26 cellular contexts compared by ENCODE assay signal in genomic region chr4:141432000-141432712, GRCh38.
A peak's percentile ranks its signal among the peaks of the same experiment; 100 is the strongest.
DNase-seq lines count a peak whose midpoint lies in the region; TF ChIP-seq lines count a peak whose summit lies in the region.
"Had no signal": no experiment of that assay in that cellular context is flagged by ENCODE, and none has a peak within 500 bp of the region (broad histone marks: within the 10 kb centered on the region; RNA-seq: fewer than 3 reads in every experiment).

No MANE protein-coding gene starts in this region.

- H3K4me1 ChIP-seq in GM23248 (ENCODE audit: insufficient read depth) (peaks cover 46% of the 10 kb centered on the region), adipocyte (ENCODE audit: control insufficient read depth, insufficient read depth, low read length) (peaks cover 31% of the 10 kb centered on the region), MM.1S (ENCODE audit: low read length) (no peaks in the 10 kb centered on the region)
- H3K4me1 ChIP-seq: esophagus squamous epithelium, neural progenitor cell, prostate gland had no signal

- H3K9me2 ChIP-seq in GM23248 (ENCODE audit: insufficient read depth) (no peaks in the 10 kb centered on the region), MM.1S (replicated peaks; ENCODE audit: insufficient read depth, low read length) (no peaks in the 10 kb centered on the region)

- no peaks in the 10 kb centered on the region for H3K27me3 ChIP-seq in GM23248 (replicated peaks; ENCODE audit: insufficient read depth)
- no peaks in the 10 kb centered on the region for H3K27me3 ChIP-seq in adipocyte (replicated peaks; ENCODE audit: control insufficient read depth, insufficient read depth, low read length)
- no peaks in the 10 kb centered on the region for H3K27me3 ChIP-seq in MM.1S (replicated peaks; ENCODE audit: insufficient read depth, low read length)
- H3K27me3 ChIP-seq: cardiac muscle cell, esophagus squamous epithelium, heart right ventricle, neural progenitor cell had no signal

- in situ Hi-C loops in GM23248 (cut with MboI) = no loop called here

- no peak overlapping the region for H3K4me3 ChIP-seq in GM23248
- H3K4me3 ChIP-seq in adipocyte (ENCODE audit: low read length) = no peak overlapping the region
- H3K4me3 ChIP-seq in fibroblast of pulmonary artery (replicated peaks; ENCODE audit: low read depth, low read length) = no peak overlapping the region
- H3K4me3 ChIP-seq in MM.1S (ENCODE audit: low read length) = no peak overlapping the region
- H3K4me3 ChIP-seq: cardiac muscle cell, esophagus squamous epithelium, heart right ventricle, neural progenitor cell, prostate gland, SK-N-MC had no signal

- H3K4me2 ChIP-seq in GM23248 (ENCODE audit: unreplicated experiment) (no peak overlapping the region), MM.1S (ENCODE audit: low read depth, low read length) (no peak overlapping the region)
- H3K4me2 ChIP-seq: neural progenitor cell had no signal

- H3F3A ChIP-seq in GM23248 (ENCODE audit: insufficient read depth) (peaks cover 15% of the 10 kb centered on the region; the same call in 1 of the 2 replicates), MM.1S (ENCODE audit: insufficient read depth, low read length) (no peaks in the 10 kb centered on the region)

- H3K36me3 ChIP-seq in GM23248 (ENCODE audit: low read depth) = no peaks in the 10 kb centered on the region
- no peaks in the 10 kb centered on the region for H3K36me3 ChIP-seq in adipocyte (ENCODE audit: control insufficient read depth, insufficient read depth, low read length, severe bottlenecking)
- no peaks in the 10 kb centered on the region for H3K36me3 ChIP-seq in MM.1S (replicated peaks; ENCODE audit: insufficient read depth, low read length)
- H3K36me3 ChIP-seq: cardiac muscle cell, esophagus squamous epithelium, heart right ventricle, neural progenitor cell, prostate gland had no signal

- H3K9ac ChIP-seq in GM23248 (no peak overlapping the region), adipocyte (ENCODE audit: low read length) (no peak overlapping the region), MM.1S (ENCODE audit: low read length) (no peak overlapping the region)
- H3K9ac ChIP-seq: neural progenitor cell had no signal

- H3K79me2 ChIP-seq in GM23248 (ENCODE audit: insufficient read depth) (no peaks in the 10 kb centered on the region), MM.1S (ENCODE audit: low read length) (no peaks in the 10 kb centered on the region)

- DNase-seq in GM23248 (peak; percentile 25), adipocyte (ENCODE audit: low read depth) (peak; percentile 55), fibroblast of pulmonary artery (ENCODE audit: low read depth) (peak; percentile 20), renal cortical epithelial cell (ENCODE audit: low read depth) (peak; percentile 12), DMS53 (lab: John Stamatoyannopoulos, UW) (no peak), GOT3 (lab: John Stamatoyannopoulos, UW) (no peak), MM.1S (no peak)
- DNase-seq: activated gamma-delta T cell treated with Interleukin-2 at 50 U/mL for 16 hours; activated T-cell treated with anti-CD3 and anti-CD28 coated beads, Interleukin-2, amount 50 U/mL, for 24 hours; CD8-positive, alpha-beta memory T cell; cortex of kidney; DMS153; esophagus squamous epithelium; GF-D8; heart right ventricle; left ventricle myocardium superior; NCI-H1092; NCI-H187 treated with DMSO at 0.1 percent for 48 hours; NCI-H69; stimulated activated CD4-positive, alpha-beta T cell treated with anti-CD3 and anti-CD28 coated beads, Interleukin-1b, Interleukin-23, amount 100 ng/mL, for 48 hours; trophoblast cell had no signal

- 36 to 41% methylated on average over 2 of the region's 2 CpGs for WGBS in GM23248 (ENCODE audit: low coverage in 1 of 2, low lambda C conversion rate in 2 of 2, missing lambda C conversion rate in 2 of 2), 2 experiments

- TF ChIP-seq CTCF in fibroblast of pulmonary artery (IDR thresholded peaks at IDR 0.05; ENCODE audit: low read length, missing control alignments) = no peak
- TF ChIP-seq CTCF in MM.1S (IDR thresholded peaks at IDR 0.05; ENCODE audit: low read length) = no peak

- H2AFZ ChIP-seq in GM23248 (no peak overlapping the region), MM.1S (ENCODE audit: low read length) (no peak overlapping the region)
- H2AFZ ChIP-seq: neural progenitor cell had no signal

- H3K9me3 ChIP-seq in GM23248 (ENCODE audit: low read depth) (no peaks in the 10 kb centered on the region), adipocyte (ENCODE audit: control insufficient read depth, low read length) (no peaks in the 10 kb centered on the region), MM.1S (replicated peaks; ENCODE audit: insufficient read depth, low read length) (no peaks in the 10 kb centered on the region)
- H3K9me3 ChIP-seq: esophagus squamous epithelium, heart right ventricle, prostate gland had no signal

- H4K20me1 ChIP-seq in GM23248 (ENCODE audit: insufficient read depth) = no peaks in the 10 kb centered on the region
- H4K20me1 ChIP-seq in MM.1S (ENCODE audit: insufficient read depth, low read length) = no peaks in the 10 kb centered on the region

- H3K27ac ChIP-seq in GM23248 (no peak overlapping the region), MM.1S (ENCODE audit: low read length) (no peak overlapping the region)
- H3K27ac ChIP-seq: cardiac muscle cell, esophagus squamous epithelium, heart right ventricle, neural progenitor cell, prostate gland, RWPE1, SK-N-MC had no signal

Comparison
In these comparisons a context has a peak if more than half of its experiments do, and no peak if none do; other contexts are left out.
1. DNase-seq: peak in GM23248 (single experiment), adipocyte (single experiment), fibroblast of pulmonary artery (single experiment) and renal cortical epithelial cell (single experiment); none in DMS53 (single experiment), GOT3 (single experiment) and MM.1S (single experiment).